ENCODE assay signal across 21 cellular contexts in the genomic region with DNA sequence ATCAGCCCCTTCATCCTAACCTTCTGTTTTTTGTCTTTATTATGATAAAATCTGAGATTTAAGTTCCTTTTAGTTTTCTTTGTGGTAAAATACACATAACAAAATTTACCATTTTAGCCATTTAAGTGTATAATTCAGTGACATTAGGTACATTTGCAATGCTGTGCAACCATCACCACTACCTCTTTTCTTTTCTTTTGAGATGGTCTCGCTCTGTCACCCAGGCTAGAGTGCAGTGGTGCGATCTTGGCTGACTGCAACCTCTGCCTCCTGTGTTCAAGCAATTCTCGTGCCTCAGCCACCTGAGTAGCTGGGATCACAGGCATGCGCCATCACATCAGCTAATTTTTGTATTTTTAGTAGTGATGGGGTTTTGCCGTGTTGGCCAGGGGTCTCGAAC. TPM values are rescaled to one million over a fixed set of nuclear protein-coding genes. Genes with fewer than 3 reads are reported as not detected.
A peak's percentile ranks its signal among the peaks of the same experiment; 100 is the strongest.
DNase-seq lines count a peak whose midpoint lies in the region; ATAC-seq, FAIRE-seq and TF ChIP-seq lines count a peak whose summit lies in the region.
"Had no signal": no experiment of that assay in that cellular context is flagged by ENCODE, and none has a peak within 500 bp of the region (broad histone marks: within the 10 kb centered on the region; RNA-seq: fewer than 3 reads in every experiment).

No MANE protein-coding gene starts in this region.

- H4K5ac ChIP-seq in H1 (ENCODE audit: insufficient read length, low read depth, low read length): peak overlapping the region; percentile 13

- CTCF ChIA-PET in H1 (lab: Charles Lee; ENCODE audit: partially characterized antibody): interaction anchor here (0.6 to 2.4 kb wide), 29 partner anchors 9 to 584 kb away, joined by 3 to 14 read pairs (median 3); a partner anchor contains a TSS

- no peak overlapping the region for H3K23ac ChIP-seq in H1 (ENCODE audit: insufficient read length)

- in situ Hi-C loops in GM23248 (cut with MboI): no loop called here

- H3K4me2 ChIP-seq in GM23248 (ENCODE audit: unreplicated experiment) (no peak overlapping the region), H1 (ENCODE audit: insufficient read depth in 1 of 2, low read depth in 2 of 2, low read length in 2 of 2) (no peak overlapping the region), parathyroid adenoma (ENCODE audit: low read length) (no peak overlapping the region)

- no peak overlapping the region for H2BK12ac ChIP-seq in H1 (ENCODE audit: low read depth, low read length)

- intact Hi-C loops in activated T-helper 1 cell treated with anti-CD3 and anti-CD28 coated beads, Interleukin-12 subunit alpha, Interleukin-12 subunit beta, Interleukin-2, Interleukin-4 antibody, amounts not matched to agents 30 ng/mL and 10 ng/mL and 1 ng/mL, durations not matched to agents 14 hours and 24 hours and 36 hours (cut with micrococcal nuclease): loop anchor here (2.0 to 5.0 kb wide), 2 partner anchors 66 to 329 kb away; no protein-coding TSS in a partner anchor

- no peak overlapping the region for H3K56ac ChIP-seq in H1 (replicated peaks; ENCODE audit: insufficient read length, low read depth, low read length)

- H3K14ac ChIP-seq in H1 (ENCODE audit: insufficient read length): no peak overlapping the region

- H3K9me3 Mint-ChIP-seq in activated T-helper 1 cell treated with anti-CD3 and anti-CD28 coated beads, Interleukin-12 subunit alpha, Interleukin-12 subunit beta, Interleukin-2, Interleukin-4 antibody, amounts not matched to agents 30 ng/mL and 10 ng/mL and 1 ng/mL, durations not matched to agents 14 hours and 24 hours and 36 hours: no peaks in the 10 kb centered on the region
- H3K9me3 Mint-ChIP-seq: activated naive CD8-positive, alpha-beta T cell treated with anti-CD3 and anti-CD28 coated beads, Interleukin-2, amount 50 U/mL, for 24 hours; naive thymus-derived CD8-positive, alpha-beta T cell had no signal

- no peaks in the 10 kb centered on the region for H3F3A ChIP-seq in GM23248 (ENCODE audit: insufficient read depth)

- no peak overlapping the region for H3K4me3 Mint-ChIP-seq in activated T-helper 1 cell treated with anti-CD3 and anti-CD28 coated beads, Interleukin-12 subunit alpha, Interleukin-12 subunit beta, Interleukin-2, Interleukin-4 antibody, amounts not matched to agents 30 ng/mL and 10 ng/mL and 1 ng/mL, durations not matched to agents 14 hours and 24 hours and 36 hours
- H3K4me3 Mint-ChIP-seq: activated naive CD8-positive, alpha-beta T cell treated with anti-CD3 and anti-CD28 coated beads, Interleukin-2, amount 50 U/mL, for 24 hours; T-helper 17 cell had no signal

- no peak for ATAC-seq in GM18517 (IDR thresholded peaks at IDR 0.05; ENCODE audit: unreplicated experiment)

- H3K36me3 Mint-ChIP-seq in activated T-helper 1 cell treated with anti-CD3 and anti-CD28 coated beads, Interleukin-12 subunit alpha, Interleukin-12 subunit beta, Interleukin-2, Interleukin-4 antibody, amounts not matched to agents 30 ng/mL and 10 ng/mL and 1 ng/mL, durations not matched to agents 14 hours and 24 hours and 36 hours (ENCODE audit: low read depth): no peaks in the 10 kb centered on the region
- H3K36me3 Mint-ChIP-seq: naive thymus-derived CD8-positive, alpha-beta T cell had no signal

- no peak overlapping the region for H2BK5ac ChIP-seq in H1 (ENCODE audit: low read depth, low read length)

- TF ChIP-seq RAD21 in H1 (IDR thresholded peaks at IDR 0.05 in 1 of 2, conservative IDR thresholded peaks at IDR 0.05 in 1 of 2; ENCODE audit: low read depth in 2 of 2, low read length in 2 of 2): no peak

- no peaks in the 10 kb centered on the region for H3K79me1 ChIP-seq in H1 (ENCODE audit: low read depth, low read length)

- H3K27ac ChIP-seq in GM23248 (no peak overlapping the region), H1 (ENCODE audit: low read depth, low read length) (no peak overlapping the region), parathyroid adenoma (no peak overlapping the region)
- H3K27ac ChIP-seq: dorsolateral prefrontal cortex, RWPE1, skin epidermis, stomach, transverse colon had no signal

- no peak overlapping the region for H3K18ac ChIP-seq in H1 (ENCODE audit: extremely low read depth, low read length)

- no peak for DNase-seq in GM23248
- peak; percentile 52 for DNase-seq in NAMALWA (ENCODE audit: low spot score)
- no peak for DNase-seq in H1 (ENCODE audit: low read depth in 1 of 2, low spot score in 2 of 2)
- no peak for DNase-seq in activated T-helper 1 cell treated with anti-CD3 and anti-CD28 coated beads, Interleukin-12 subunit alpha, Interleukin-12 subunit beta, Interleukin-2, Interleukin-4 antibody, amounts not matched to agents 30 ng/mL and 10 ng/mL and 1 ng/mL, durations not matched to agents 14 hours and 24 hours and 36 hours (ENCODE audit: low spot score)
- no peak for DNase-seq in NCI-H187 treated with DMSO at 0.1 percent for 48 hours (lab: John Stamatoyannopoulos, UW)
- DNase-seq: activated gamma-delta T cell, C1 segment of cervical spinal cord, dorsolateral prefrontal cortex, left ventricle myocardium superior, midbrain, NCI-H1105, NCI-H2029 had no signal

- no peak for FAIRE-seq in H1 (lab: Jason Lieb, UNC)

- no peak overlapping the region for H3K4ac ChIP-seq in H1 (replicated peaks; ENCODE audit: insufficient read length, low read depth, low read length)

- H2AFZ ChIP-seq in GM23248 (peak overlapping the region; percentile 44), H1 (ENCODE audit: low read length) (0 out of 2 replicates have a peak overlapping the region, but pooled peaks have one; percentile 10), parathyroid adenoma (peak overlapping the region; percentile 33)

- H3K9me3 ChIP-seq in GM23248 (ENCODE audit: low read depth): no peaks in the 10 kb centered on the region
- H3K9me3 ChIP-seq in H1 (ENCODE audit: insufficient read depth in 2 of 2, low read depth in 1 of 2, low read length in 1 of 2): no peaks in the 10 kb centered on the region
- no peaks in the 10 kb centered on the region for H3K9me3 ChIP-seq in parathyroid adenoma (ENCODE audit: control insufficient read depth, low read length)
- H3K9me3 ChIP-seq: stomach, transverse colon had no signal

- peaks cover 7% of the 10 kb centered on the region for H3K4me1 Mint-ChIP-seq in activated T-helper 1 cell treated with anti-CD3 and anti-CD28 coated beads, Interleukin-12 subunit alpha, Interleukin-12 subunit beta, Interleukin-2, Interleukin-4 antibody, amounts not matched to agents 30 ng/mL and 10 ng/mL and 1 ng/mL, durations not matched to agents 14 hours and 24 hours and 36 hours (ENCODE audit: low read depth)

- no peak overlapping the region for H2BK20ac ChIP-seq in H1 (ENCODE audit: low read length)

- peaks cover 3% of the 10 kb centered on the region for H3K27me3 Mint-ChIP-seq in activated T-helper 1 cell treated with anti-CD3 and anti-CD28 coated beads, Interleukin-12 subunit alpha, Interleukin-12 subunit beta, Interleukin-2, Interleukin-4 antibody, amounts not matched to agents 30 ng/mL and 10 ng/mL and 1 ng/mL, durations not matched to agents 14 hours and 24 hours and 36 hours (ENCODE audit: insufficient read depth)
- H3K27me3 Mint-ChIP-seq: activated naive CD8-positive, alpha-beta T cell treated with anti-CD3 and anti-CD28 coated beads, Interleukin-2, amount 50 U/mL, for 24 hours; naive thymus-derived CD8-positive, alpha-beta T cell; T-helper 17 cell had no signal

- H4K8ac ChIP-seq in H1 (ENCODE audit: extremely low read depth, insufficient read depth, low read length): no peak overlapping the region

- no peaks in the 10 kb centered on the region for H3K4me1 ChIP-seq in GM23248 (ENCODE audit: insufficient read depth)
- no peaks in the 10 kb centered on the region; a peak in 1 of 7 replicates for H3K4me1 ChIP-seq in H1 (replicated peaks in 1 of 4; ENCODE audit: control insufficient read depth in 3 of 4, insufficient read depth in 4 of 4, low read length in 3 of 4)
- no peaks in the 10 kb centered on the region for H3K4me1 ChIP-seq in parathyroid adenoma
- H3K4me1 ChIP-seq: stomach had no signal

- no peaks in the 10 kb centered on the region for H3K27me3 ChIP-seq in GM23248 (replicated peaks; ENCODE audit: insufficient read depth)
- H3K27me3 ChIP-seq in H1 (replicated peaks in 1 of 4; ENCODE audit: control insufficient read depth in 3 of 4, extremely low read depth in 1 of 4, insufficient read depth in 3 of 4, low read length in 3 of 4): no peaks in the 10 kb centered on the region
- no peaks in the 10 kb centered on the region for H3K27me3 ChIP-seq in parathyroid adenoma (ENCODE audit: control insufficient read depth, insufficient read depth, low read length)
- H3K27me3 ChIP-seq: dorsolateral prefrontal cortex, stomach, transverse colon had no signal

- H3K9ac ChIP-seq in GM23248 (no peak overlapping the region), H1 (replicated peaks in 1 of 4; ENCODE audit: extremely low read depth in 1 of 4, low read depth in 3 of 4, low read length in 3 of 4) (no peak overlapping the region), parathyroid adenoma (no peak overlapping the region)

- no peaks in the 10 kb centered on the region for H3K23me2 ChIP-seq in H1 (ENCODE audit: low read depth, low read length)

- 69 to 76% methylated on average over 6 of the region's 6 CpGs for WGBS in GM23248 (ENCODE audit: low coverage in 1 of 2, low lambda C conversion rate in 2 of 2, missing lambda C conversion rate in 2 of 2), 2 experiments
- WGBS in H1 (ENCODE audit: extremely low coverage in 1 of 2, insufficient coverage in 1 of 2, insufficient read length in 1 of 2, insufficient replicate concordance in 2 of 2, low coverage in 1 of 2, low lambda C conversion rate in 2 of 2, missing lambda C conversion rate in 1 of 2), 2 experiments: 89% methylated on average over 6 of the region's 6 CpGs; no CpG with 5 or more reads in 1 of the 2 experiments

- H3K36me3 ChIP-seq in GM23248 (ENCODE audit: low read depth) (no peaks in the 10 kb centered on the region), H1 (ENCODE audit: control insufficient read depth in 2 of 4, insufficient read depth in 4 of 4, low read length in 3 of 4) (no peaks in the 10 kb centered on the region), parathyroid adenoma (ENCODE audit: control insufficient read depth, insufficient read depth, low read length) (no peaks in the 10 kb centered on the region)
- H3K36me3 ChIP-seq: stomach, transverse colon had no signal

- TF ChIP-seq CTCF in H1 (IDR thresholded peaks at IDR 0.05; ENCODE audit: control extremely low read depth in 1 of 3, insufficient read depth in 1 of 3, low read depth in 1 of 3, low read length in 3 of 3) (no peak), parathyroid adenoma (IDR thresholded peaks at IDR 0.05) (no peak)

- H3K4me3 ChIP-seq in GM23248 (no peak overlapping the region), H1 (ENCODE audit: extremely low read depth in 1 of 4, insufficient read depth in 2 of 4, low read depth in 3 of 4, low read length in 4 of 4) (no peak overlapping the region), parathyroid adenoma (ENCODE audit: low read depth, low read length) (no peak overlapping the region)
- H3K4me3 ChIP-seq: dorsolateral prefrontal cortex, skin epidermis, stomach, transverse colon had no signal

- TF ChIP-seq EP300 in H1 (IDR thresholded peaks at IDR 0.05; ENCODE audit: borderline replicate concordance in 1 of 2, low read depth in 2 of 2, low read length in 2 of 2): no peak

- H4K20me1 ChIP-seq in GM23248 (ENCODE audit: insufficient read depth): no peaks in the 10 kb centered on the region
- no peaks in the 10 kb centered on the region for H4K20me1 ChIP-seq in H1 (replicated peaks in 1 of 2; ENCODE audit: control insufficient read depth in 1 of 2, insufficient read depth in 2 of 2, low read length in 2 of 2)

- no peak overlapping the region for H2AK5ac ChIP-seq in H1 (ENCODE audit: low read depth, low read length)

- H4K91ac ChIP-seq in H1 (replicated peaks; ENCODE audit: insufficient read length, low read length): no peak overlapping the region

- H2BK120ac ChIP-seq in H1 (replicated peaks; ENCODE audit: low read depth, low read length): no peak overlapping the region

- no peaks in the 10 kb centered on the region for H3K79me2 ChIP-seq in GM23248 (ENCODE audit: insufficient read depth)
- H3K79me2 ChIP-seq in H1 (ENCODE audit: control insufficient read depth in 1 of 2, insufficient read depth in 2 of 2, low read length in 2 of 2): no peaks in the 10 kb centered on the region
- H3K79me2 ChIP-seq in parathyroid adenoma: no peaks in the 10 kb centered on the region

- POLR2A ChIA-PET in H1 (lab: Charles Lee; ENCODE audit: partially characterized antibody): interaction anchor here (1.1 to 1.3 kb wide), 2 partner anchors 16 to 221 kb away, joined by 3 read pairs; no protein-coding TSS in a partner anchor

- TF ChIP-seq POLR2A in H1 (IDR thresholded peaks at IDR 0.05; ENCODE audit: control extremely low read depth in 1 of 2, low read depth in 2 of 2, low read length in 2 of 2): no peak

- no peak overlapping the region for H3K27ac Mint-ChIP-seq in activated T-helper 1 cell treated with anti-CD3 and anti-CD28 coated beads, Interleukin-12 subunit alpha, Interleukin-12 subunit beta, Interleukin-2, Interleukin-4 antibody, amounts not matched to agents 30 ng/mL and 10 ng/mL and 1 ng/mL, durations not matched to agents 14 hours and 24 hours and 36 hours
- H3K27ac Mint-ChIP-seq: activated naive CD8-positive, alpha-beta T cell treated with anti-CD3 and anti-CD28 coated beads, Interleukin-2, amount 50 U/mL, for 24 hours; T-helper 17 cell had no signal

- 0 out of 2 replicates have a peak overlapping the region, but pooled peaks have one; percentile 81 for H2BK15ac ChIP-seq in H1 (ENCODE audit: low read length)

- H3K9me2 ChIP-seq in GM23248 (ENCODE audit: insufficient read depth): no peaks in the 10 kb centered on the region

RNA-seq across cellular contexts. Expression of a gene that starts 6.2 kb away (rescaled TPM):
- 148 and 171 TPM in 2 replicates for total RNA-seq in GM23248 (2014; rRNA removed; shearing (Covaris generic))
- 258 and 262 TPM in 2 replicates for polyA plus RNA-seq in GM23248 (2016; fragmentation: Nextera tagmentation; extraction: Ambion mirVana)
- 247 and 254 TPM in 2 replicates for total RNA-seq in H1 (2021; fragmentation: NEBNext Ultra II Directional; extraction: Animal tissue kit (Norgen Biotek cat#: 25700))
- polyA plus RNA-seq in H1 (2011; rRNA removed): 141 and 211 TPM in 2 replicates
- polyA plus RNA-seq in H1 (2011; cell fraction: cytosol; rRNA removed): 272 TPM
- polyA plus RNA-seq in H1 (2011; cell fraction: nucleus; rRNA removed): 63.0 TPM
- 251 to 406 TPM (median 294 TPM) in 4 replicates for polyA plus RNA-seq in H1 (2012, experiment 1 of 2)
- 121 TPM for polyA plus RNA-seq in H1 (2012, experiment 2 of 2)
- 211 TPM for polyA plus RNA-seq in H1 (2013, experiment 1 of 2)
- polyA plus RNA-seq in H1 (2013, experiment 2 of 2): 229 TPM
- 212 and 347 TPM in 2 replicates for polyA minus RNA-seq in H1 (2011; rRNA and poly(A)+ RNA removed)
- 74.1 TPM for polyA minus RNA-seq in H1 (2011; cell fraction: cytosol; rRNA and poly(A)+ RNA removed)
- polyA minus RNA-seq in H1 (2011; cell fraction: nucleus; rRNA and poly(A)+ RNA removed): 32.8 TPM
- total RNA-seq in activated T-helper 1 cell treated with anti-CD3 and anti-CD28 coated beads, Interleukin-12 subunit alpha, Interleukin-12 subunit beta, Interleukin-2, Interleukin-4 antibody, amounts not matched to agents 30 ng/mL and 10 ng/mL and 1 ng/mL, durations not matched to agents 14 hours and 24 hours and 36 hours: 161 and 171 TPM in 2 replicates
